ENCODE assay signal across 11 cellular contexts in the genomic region with DNA sequence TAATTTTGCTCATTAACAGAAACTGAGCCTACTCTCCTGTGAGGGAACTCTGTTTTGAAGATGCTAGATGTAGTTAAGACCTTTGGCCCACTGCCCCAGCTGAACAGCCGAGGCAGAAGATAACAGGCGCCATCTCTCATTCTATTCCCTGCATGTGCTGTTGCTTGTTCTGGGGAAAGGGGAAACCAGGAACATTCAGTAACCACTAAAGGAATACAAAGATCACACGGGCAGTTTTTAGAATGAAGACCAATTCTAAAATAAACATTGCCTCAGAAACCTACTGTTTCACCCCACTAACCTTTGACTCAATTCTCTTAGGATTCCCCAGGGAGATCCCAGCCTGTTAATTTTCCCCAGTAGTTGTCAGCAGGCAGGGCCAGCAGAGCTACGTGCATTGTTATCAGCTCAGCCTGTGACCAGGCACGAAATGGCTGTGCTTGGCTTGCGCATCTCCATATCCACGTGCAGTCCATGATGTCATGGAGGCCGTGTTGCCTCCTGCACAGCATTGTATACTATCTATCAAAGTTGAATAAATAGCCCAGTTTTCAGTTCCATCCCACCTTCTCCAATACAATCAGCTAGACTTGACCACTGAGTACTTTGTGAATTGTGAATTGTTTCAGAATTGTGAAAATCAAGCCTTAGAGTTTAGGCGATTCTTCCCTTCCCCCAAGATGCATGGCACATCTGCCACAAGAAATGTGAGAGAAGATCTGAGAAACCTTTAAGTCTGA. TPM values are rescaled to one million over a fixed set of nuclear protein-coding genes. Genes with fewer than 3 reads are reported as not detected.
DNase-seq lines count a peak whose midpoint lies in the region; ATAC-seq and TF ChIP-seq lines count a peak whose summit lies in the region.
"Had no signal": no experiment of that assay in that cellular context is flagged by ENCODE, and none has a peak within 500 bp of the region (broad histone marks: within the 10 kb centered on the region; RNA-seq: fewer than 3 reads in every experiment).

No MANE protein-coding gene starts in this region.

- TF ChIP-seq POLR2A in spleen (IDR thresholded peaks at IDR 0.05), result no peak

- H3K36me3 ChIP-seq in spleen, result no peaks in the 10 kb centered on the region

- peaks cover 0 to 30% (median 22%) of the 10 kb centered on the region in 6 donors for H3K4me1 ChIP-seq in spleen

- 80 to 90% (median 83%) methylated on average over 9 of the region's 9 CpGs for WGBS in spleen, 5 donors

- no peaks in the 10 kb centered on the region for H3K9me3 Mint-ChIP-seq in activated T-helper 17 cell treated with anti-CD3 and anti-CD28 coated beads, Interleukin-2, amount 50 U/mL, for 72 hours
- H3K9me3 Mint-ChIP-seq: activated T-helper 2 cell treated with anti-CD3 and anti-CD28 coated beads, Interferon-gamma antibody, Interleukin-2, Interleukin-4, amounts not matched to agents 10 μg/mL and 5 μg/mL and 100 μg/mL, durations not matched to agents 14 hours and 24 hours and 36 hours had no signal

- H3K27me3 Mint-ChIP-seq in activated T-helper 17 cell treated with anti-CD3 and anti-CD28 coated beads, Interleukin-2, amount 50 U/mL, for 72 hours, result no peaks in the 10 kb centered on the region

- H3K4me3 Mint-ChIP-seq in activated T-helper 17 cell treated with anti-CD3 and anti-CD28 coated beads, Interleukin-2, amount 50 U/mL, for 72 hours, result no peak overlapping the region

- H3K27me3 ChIP-seq in spleen (replicated peaks in 1 of 7), result no peaks in the 10 kb centered on the region

- H3K4me1 Mint-ChIP-seq in activated T-helper 17 cell treated with anti-CD3 and anti-CD28 coated beads, Interleukin-2, amount 50 U/mL, for 72 hours, result no peaks in the 10 kb centered on the region

- TF ChIP-seq CTCF in GM12865 (IDR thresholded peaks at IDR 0.05; ENCODE audit: insufficient read depth, low read depth, low read length, missing control alignments) (no peak), omental fat pad (IDR thresholded peaks at IDR 0.05) (no peak), spleen (IDR thresholded peaks at IDR 0.05 in 8 of 11, conservative IDR thresholded peaks at IDR 0.05 in 3 of 11) (no peak)

- no peak overlapping the region for H3K4me3 ChIP-seq in GM12865 (ENCODE audit: low read depth, low read length)
- H3K4me3 ChIP-seq in spleen, result no peak overlapping the region

- DNase-seq in GM12865 (ENCODE audit: low read depth), result peak; percentile 60
- peak; percentile 79 for DNase-seq in cardiac septum (ENCODE audit: low spot score)
- DNase-seq in pons (ENCODE audit: low spot score), result peak; percentile 93
- no peak for DNase-seq in omental fat pad (ENCODE audit: low spot score)
- no peak for DNase-seq in iPS-NIHi11 (ENCODE audit: low spot score)
- no peak for DNase-seq in NCI-H774 (lab: John Stamatoyannopoulos, UW)
- DNase-seq in spleen, result no peak
- DNase-seq: NCI-H1417 had no signal

- intact Hi-C loops in cardiac septum (cut with DNase I), result loop anchor here (1.0 to 5.0 kb wide), 2 partner anchors 41 to 53 kb away; no protein-coding TSS in a partner anchor
- intact Hi-C loops in spleen (cut with DNase I; ENCODE audit: low total_unique reads), result no loop called here

- peak overlapping the region; percentile 63 for H3K27ac Mint-ChIP-seq in activated T-helper 17 cell treated with anti-CD3 and anti-CD28 coated beads, Interleukin-2, amount 50 U/mL, for 72 hours
- H3K27ac Mint-ChIP-seq: activated T-helper 2 cell treated with anti-CD3 and anti-CD28 coated beads, Interferon-gamma antibody, Interleukin-2, Interleukin-4, amounts not matched to agents 10 μg/mL and 5 μg/mL and 100 μg/mL, durations not matched to agents 14 hours and 24 hours and 36 hours had no signal

- no peak for ATAC-seq in activated T-helper 17 cell treated with anti-CD3 and anti-CD28 coated beads, Interleukin-2, amount 50 U/mL, for 72 hours (replicated peaks)
- ATAC-seq in omental fat pad (ENCODE audit: low FRiP score), result no peak

- no peaks in the 10 kb centered on the region for H3K36me3 Mint-ChIP-seq in activated T-helper 17 cell treated with anti-CD3 and anti-CD28 coated beads, Interleukin-2, amount 50 U/mL, for 72 hours (ENCODE audit: low read depth)

- no peak overlapping the region for H3K27ac ChIP-seq in spleen

- no peaks in the 10 kb centered on the region for H3K9me3 ChIP-seq in spleen
- H3K9me3 ChIP-seq: Caco-2 had no signal

RNA-seq across cellular contexts. Expression of a gene that starts 36.0 kb away (rescaled TPM):
- total RNA-seq in activated T-helper 17 cell treated with anti-CD3 and anti-CD28 coated beads, Interleukin-2, amount 50 U/mL, for 72 hours, result 10 to 100 TPM; 56.2 to 78.2 TPM
- total RNA-seq in cardiac septum (173 TPM), omental fat pad (10 to 100 TPM; 10.5 to 22.5 (median 13.3) TPM), spleen (100 to 1,000 TPM in 1 of 7 donors, 10 to 100 TPM in 6; 30.6 to 133 (median 75.7) TPM)
- polyA plus RNA-seq in spleen, result 1 to 10 TPM; 2.0 to 6.2 (median 4.2) TPM

Comparison
In these comparisons a context has a peak if more than half of its experiments do, and no peak if none do; other contexts are left out.
1. DNase-seq: peak in GM12865 (single experiment), cardiac septum (single experiment) and pons (single experiment); none in omental fat pad (single experiment), iPS-NIHi11 (single experiment), NCI-H774 (single experiment) and spleen (single experiment).